Comparison of ENCODE assay signal across 8 cellular contexts in the genomic region with DNA sequence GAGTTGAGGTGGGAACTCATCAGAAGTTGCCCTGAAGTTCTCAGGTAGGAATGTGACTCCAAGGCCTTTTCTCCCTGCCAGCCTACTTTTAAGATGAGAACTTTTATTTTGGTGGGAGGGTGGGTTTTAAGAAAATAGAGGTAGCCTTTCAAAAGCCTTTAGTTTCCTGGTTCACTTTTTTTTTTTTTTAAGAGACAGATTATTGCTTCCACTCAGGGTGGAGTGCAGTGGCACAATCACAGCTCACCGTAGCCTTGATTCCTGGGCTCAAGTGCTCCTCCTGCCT. TPM values are rescaled to one million over a fixed set of nuclear protein-coding genes. Genes with fewer than 3 reads are reported as not detected.
DNase-seq lines count a peak whose midpoint lies in the region; ATAC-seq lines count a peak whose summit lies in the region.

No MANE protein-coding gene starts in this region.

- H3K27ac Mint-ChIP-seq in activated T-cell treated with anti-CD3 and anti-CD28 coated beads, Interleukin-2, amount 50 U/mL, for 24 hours, result no peak overlapping the region
- H3K27ac Mint-ChIP-seq in activated T-helper 1 cell treated with anti-CD3 and anti-CD28 coated beads, Interleukin-12 subunit alpha, Interleukin-12 subunit beta, Interleukin-2, Interleukin-4 antibody, amounts not matched to agents 30 ng/mL and 10 ng/mL and 1 ng/mL, durations not matched to agents 14 hours and 24 hours and 36 hours, result no peak overlapping the region
- H3K27ac Mint-ChIP-seq in immature natural killer cell, result peak overlapping the region in 1 of 6 donors; percentile 69
- peak overlapping the region; percentile 90 for H3K27ac Mint-ChIP-seq in stimulated activated memory B cell treated with anti-CD40 and anti-IgM and Interleukin-4, amounts not matched to agents 10 μg/mL and 1 μg/mL and 100 μg/mL, for 72 hours

- intact Hi-C loops in activated T-helper 1 cell treated with anti-CD3 and anti-CD28 coated beads, Interleukin-12 subunit alpha, Interleukin-12 subunit beta, Interleukin-2, Interleukin-4 antibody, amounts not matched to agents 30 ng/mL and 10 ng/mL and 1 ng/mL, durations not matched to agents 14 hours and 24 hours and 36 hours (cut with micrococcal nuclease), result loop anchor here (5.0 kb wide), 1 partner anchor 310 kb away; the partner anchor contains the start of gene C19orf53

- peaks cover 19% of the 10 kb centered on the region for H3K4me1 Mint-ChIP-seq in activated T-cell treated with anti-CD3 and anti-CD28 coated beads, Interleukin-2, amount 50 U/mL, for 24 hours (ENCODE audit: low read depth)
- peaks cover 8% of the 10 kb centered on the region for H3K4me1 Mint-ChIP-seq in activated T-helper 1 cell treated with anti-CD3 and anti-CD28 coated beads, Interleukin-12 subunit alpha, Interleukin-12 subunit beta, Interleukin-2, Interleukin-4 antibody, amounts not matched to agents 30 ng/mL and 10 ng/mL and 1 ng/mL, durations not matched to agents 14 hours and 24 hours and 36 hours (ENCODE audit: low read depth)
- H3K4me1 Mint-ChIP-seq in immature natural killer cell, result peaks cover 16 to 21% of the 10 kb centered on the region in 2 donors
- peaks cover 5% of the 10 kb centered on the region for H3K4me1 Mint-ChIP-seq in stimulated activated memory B cell treated with anti-CD40 and anti-IgM and Interleukin-4, amounts not matched to agents 10 μg/mL and 1 μg/mL and 100 μg/mL, for 72 hours

- H3K4me3 Mint-ChIP-seq in activated T-cell treated with anti-CD3 and anti-CD28 coated beads, Interleukin-2, amount 50 U/mL, for 24 hours, result peak overlapping the region; percentile 5
- H3K4me3 Mint-ChIP-seq in activated T-helper 1 cell treated with anti-CD3 and anti-CD28 coated beads, Interleukin-12 subunit alpha, Interleukin-12 subunit beta, Interleukin-2, Interleukin-4 antibody, amounts not matched to agents 30 ng/mL and 10 ng/mL and 1 ng/mL, durations not matched to agents 14 hours and 24 hours and 36 hours, result peak overlapping the region; percentile 96
- peak overlapping the region in 4 of 5 donors; percentile 18 to 95 (median 60) for H3K4me3 Mint-ChIP-seq in immature natural killer cell
- H3K4me3 Mint-ChIP-seq in stimulated activated memory B cell treated with anti-CD40 and anti-IgM and Interleukin-4, amounts not matched to agents 10 μg/mL and 1 μg/mL and 100 μg/mL, for 72 hours, result no peak overlapping the region

- no peak for DNase-seq in activated T-cell treated with anti-CD3 and anti-CD28 coated beads, Interleukin-2, amount 50 U/mL, for 24 hours
- DNase-seq in activated T-cell treated with anti-CD3 and anti-CD28 coated beads, Interleukin-2, amount 50 U/mL, for 48 hours, result no peak
- no peak for DNase-seq in activated T-helper 1 cell treated with anti-CD3 and anti-CD28 coated beads, Interleukin-12 subunit alpha, Interleukin-12 subunit beta, Interleukin-2, Interleukin-4 antibody, amounts not matched to agents 30 ng/mL and 10 ng/mL and 1 ng/mL, durations not matched to agents 14 hours and 24 hours and 36 hours (ENCODE audit: low spot score)
- DNase-seq in immature natural killer cell (no peak), DMS 273 (lab: John Stamatoyannopoulos, UW; ENCODE audit: unreplicated experiment) (no peak)
- DNase-seq in stimulated activated CD4-positive, alpha-beta T cell treated with anti-CD3 and anti-CD28 coated beads, Interleukin-4, amount 100 ng/mL, for 4 hours, result no peak

- H3K27me3 Mint-ChIP-seq in activated T-cell treated with anti-CD3 and anti-CD28 coated beads, Interleukin-2, amount 50 U/mL, for 24 hours, result no peaks in the 10 kb centered on the region
- H3K27me3 Mint-ChIP-seq in activated T-helper 1 cell treated with anti-CD3 and anti-CD28 coated beads, Interleukin-12 subunit alpha, Interleukin-12 subunit beta, Interleukin-2, Interleukin-4 antibody, amounts not matched to agents 30 ng/mL and 10 ng/mL and 1 ng/mL, durations not matched to agents 14 hours and 24 hours and 36 hours (ENCODE audit: insufficient read depth), result no peaks in the 10 kb centered on the region
- peaks cover 6 to 9% (median 6%) of the 10 kb centered on the region in 3 donors for H3K27me3 Mint-ChIP-seq in immature natural killer cell (ENCODE audit: low read depth in 3 of 3)
- H3K27me3 Mint-ChIP-seq in stimulated activated memory B cell treated with anti-CD40 and anti-IgM and Interleukin-4, amounts not matched to agents 10 μg/mL and 1 μg/mL and 100 μg/mL, for 72 hours, result no peaks in the 10 kb centered on the region

- no peak for ATAC-seq in stimulated activated memory B cell treated with anti-CD40 and anti-IgM and Interleukin-4, amounts not matched to agents 10 μg/mL and 1 μg/mL and 100 μg/mL, for 72 hours
- ATAC-seq in HG03439 (IDR thresholded peaks at IDR 0.05; ENCODE audit: unreplicated experiment), result no peak

- H3K36me3 Mint-ChIP-seq in activated T-cell treated with anti-CD3 and anti-CD28 coated beads, Interleukin-2, amount 50 U/mL, for 24 hours (ENCODE audit: low read depth), result peaks cover 19% of the 10 kb centered on the region
- H3K36me3 Mint-ChIP-seq in activated T-helper 1 cell treated with anti-CD3 and anti-CD28 coated beads, Interleukin-12 subunit alpha, Interleukin-12 subunit beta, Interleukin-2, Interleukin-4 antibody, amounts not matched to agents 30 ng/mL and 10 ng/mL and 1 ng/mL, durations not matched to agents 14 hours and 24 hours and 36 hours (ENCODE audit: low read depth), result peaks cover 1% of the 10 kb centered on the region
- H3K36me3 Mint-ChIP-seq in immature natural killer cell, result no peaks in the 10 kb centered on the region
- H3K36me3 Mint-ChIP-seq in stimulated activated memory B cell treated with anti-CD40 and anti-IgM and Interleukin-4, amounts not matched to agents 10 μg/mL and 1 μg/mL and 100 μg/mL, for 72 hours, result peaks cover 5% of the 10 kb centered on the region

- no peaks in the 10 kb centered on the region for H3K9me3 Mint-ChIP-seq in activated T-cell treated with anti-CD3 and anti-CD28 coated beads, Interleukin-2, amount 50 U/mL, for 24 hours
- H3K9me3 Mint-ChIP-seq in activated T-helper 1 cell treated with anti-CD3 and anti-CD28 coated beads, Interleukin-12 subunit alpha, Interleukin-12 subunit beta, Interleukin-2, Interleukin-4 antibody, amounts not matched to agents 30 ng/mL and 10 ng/mL and 1 ng/mL, durations not matched to agents 14 hours and 24 hours and 36 hours, result no peaks in the 10 kb centered on the region
- H3K9me3 Mint-ChIP-seq in immature natural killer cell, result no peaks in the 10 kb centered on the region
- no peaks in the 10 kb centered on the region for H3K9me3 Mint-ChIP-seq in stimulated activated memory B cell treated with anti-CD40 and anti-IgM and Interleukin-4, amounts not matched to agents 10 μg/mL and 1 μg/mL and 100 μg/mL, for 72 hours

RNA-seq across cellular contexts. Expression of gene C19orf67, which starts 3.0 kb away (rescaled TPM):
- 0.67 and 1.1 TPM in 2 replicates for total RNA-seq in activated T-helper 1 cell treated with anti-CD3 and anti-CD28 coated beads, Interleukin-12 subunit alpha, Interleukin-12 subunit beta, Interleukin-2, Interleukin-4 antibody, amounts not matched to agents 30 ng/mL and 10 ng/mL and 1 ng/mL, durations not matched to agents 14 hours and 24 hours and 36 hours
- not detected for polyA plus RNA-seq in immature natural killer cell

RNA-seq across cellular contexts. Expression of gene SAMD1, which starts 7.9 kb away (rescaled TPM):
- 130 TPM in 2 replicates for total RNA-seq in activated T-helper 1 cell treated with anti-CD3 and anti-CD28 coated beads, Interleukin-12 subunit alpha, Interleukin-12 subunit beta, Interleukin-2, Interleukin-4 antibody, amounts not matched to agents 30 ng/mL and 10 ng/mL and 1 ng/mL, durations not matched to agents 14 hours and 24 hours and 36 hours
- 1 to 10 TPM in 2 of 3 donors, not detected in 1; 1.6 to 3.1 TPM for polyA plus RNA-seq in immature natural killer cell

RNA-seq across cellular contexts. Expression of gene MISP3, which starts 10.0 kb away (rescaled TPM):
- 2.3 TPM in 2 replicates for total RNA-seq in activated T-helper 1 cell treated with anti-CD3 and anti-CD28 coated beads, Interleukin-12 subunit alpha, Interleukin-12 subunit beta, Interleukin-2, Interleukin-4 antibody, amounts not matched to agents 30 ng/mL and 10 ng/mL and 1 ng/mL, durations not matched to agents 14 hours and 24 hours and 36 hours
- 1 to 10 TPM in 2 of 3 donors, under 1 TPM in 1; 0.62 to 2.9 (median 2.1) TPM for polyA plus RNA-seq in immature natural killer cell

RNA-seq across cellular contexts. Expression of gene PALM3, which starts 20.7 kb away (rescaled TPM):
- total RNA-seq in activated T-helper 1 cell treated with anti-CD3 and anti-CD28 coated beads, Interleukin-12 subunit alpha, Interleukin-12 subunit beta, Interleukin-2, Interleukin-4 antibody, amounts not matched to agents 30 ng/mL and 10 ng/mL and 1 ng/mL, durations not matched to agents 14 hours and 24 hours and 36 hours, result 0.65 TPM in 1 of 2 replicates, not detected in the other
- not detected for polyA plus RNA-seq in immature natural killer cell

RNA-seq across cellular contexts. Expression of gene PRKACA, which starts 34.9 kb away (rescaled TPM):
- 58.6 and 63.7 TPM in 2 replicates for total RNA-seq in activated T-helper 1 cell treated with anti-CD3 and anti-CD28 coated beads, Interleukin-12 subunit alpha, Interleukin-12 subunit beta, Interleukin-2, Interleukin-4 antibody, amounts not matched to agents 30 ng/mL and 10 ng/mL and 1 ng/mL, durations not matched to agents 14 hours and 24 hours and 36 hours
- polyA plus RNA-seq in immature natural killer cell, result 1 to 10 TPM in 2 of 3 donors, under 1 TPM in 1; 0.64 to 1.7 (median 1.4) TPM
